Comparison of ENCODE assay signal across 10 cellular contexts in the genomic region with DNA sequence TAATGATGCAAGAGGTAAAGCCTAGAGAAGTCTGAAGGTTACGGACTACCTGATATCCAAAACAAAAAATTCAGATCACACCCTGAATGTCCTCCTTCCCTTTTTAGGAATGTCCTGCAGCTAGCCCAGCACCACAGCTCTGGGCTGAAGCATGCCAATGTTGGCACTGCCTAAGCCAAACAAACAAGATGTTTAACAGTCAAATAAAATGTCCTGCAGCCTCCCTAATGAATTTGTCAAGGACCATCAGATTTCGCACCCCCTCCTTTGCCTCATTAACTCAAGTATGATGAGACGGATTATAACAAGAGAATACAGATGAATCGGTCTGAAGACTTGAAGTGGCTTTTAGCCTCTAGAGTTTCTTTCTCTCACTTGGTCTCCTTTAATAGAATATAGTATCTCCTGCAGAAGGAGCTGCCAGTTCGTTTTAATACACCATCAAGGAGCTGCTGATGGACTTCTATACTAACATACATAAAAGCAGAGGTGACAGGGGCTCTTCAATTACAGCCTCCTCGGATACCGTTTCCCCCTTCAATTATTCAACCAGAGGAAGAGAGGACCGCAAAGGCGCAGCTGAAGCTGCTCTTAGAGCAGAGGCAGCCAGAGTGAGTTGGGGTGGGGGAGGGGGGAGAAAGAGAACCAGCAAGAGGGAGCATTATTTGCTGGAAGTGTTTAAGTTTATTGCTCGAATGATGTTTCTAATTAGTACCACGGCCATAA. TPM values are rescaled to one million over a fixed set of nuclear protein-coding genes. Genes with fewer than 3 reads are reported as not detected.
A peak's percentile ranks its signal among the peaks of the same experiment; 100 is the strongest.
DNase-seq lines count a peak whose midpoint lies in the region; ATAC-seq, FAIRE-seq and TF ChIP-seq lines count a peak whose summit lies in the region.
"Had no signal": no experiment of that assay in that cellular context is flagged by ENCODE, and none has a peak within 500 bp of the region (broad histone marks: within the 10 kb centered on the region; RNA-seq: fewer than 3 reads in every experiment).

No MANE protein-coding gene starts in this region.

- no peak for TF ChIP-seq EP300 in A549 (IDR thresholded peaks at IDR 0.05)

- H3K27me3 Mint-ChIP-seq in mesothelial cell of epicardium (ENCODE audit: low read depth): peaks cover 61% of the 10 kb centered on the region

- DNase-seq in A549 (ENCODE audit: low read depth in 1 of 2, low spot score in 1 of 2) (no peak), coronary artery (ENCODE audit: low spot score) (no peak), mesothelial cell of epicardium (ENCODE audit: low spot score in 2 of 2, unreplicated experiment in 2 of 2) (no peak), aorta (no peak)
- DNase-seq: NCI-H345 had no signal

- H3K4me1 ChIP-seq in A549 (peaks cover 20% of the 10 kb centered on the region; the same call in 2 of the 3 replicates), HUES6 (ENCODE audit: control insufficient read depth, insufficient read depth, low read length) (peaks cover 14% of the 10 kb centered on the region), aorta (ENCODE audit: control insufficient read depth in 1 of 2, insufficient read depth in 2 of 2, low read length in 2 of 2) (peaks cover 0 to 2% of the 10 kb centered on the region in 2 donors)
- H3K4me1 ChIP-seq: left lung had no signal

- H3K4me3 ChIP-seq in A549: no peak overlapping the region
- H3K4me3 ChIP-seq in HUES6 (ENCODE audit: low read depth, low read length): peak overlapping the region; percentile 74
- H3K4me3 ChIP-seq in coronary artery: peak overlapping the region; percentile 60
- H3K4me3 ChIP-seq in aorta (ENCODE audit: low read length in 2 of 2): no peak overlapping the region

- CTCF ChIA-PET in A549 (lab: Yijun Ruan, JAX): interaction anchor here (1.1 kb wide), 1 partner anchor 12 kb away, joined by 3 read pairs; no protein-coding TSS in a partner anchor

- H3K4me1 Mint-ChIP-seq in mesothelial cell of epicardium: peaks cover 44% of the 10 kb centered on the region

- TF ChIP-seq CTCF in A549 (IDR thresholded peaks at IDR 0.05) (no peak), coronary artery (IDR thresholded peaks at IDR 0.05) (no peak), mesothelial cell of epicardium (IDR thresholded peaks at IDR 0.05; ENCODE audit: unreplicated experiment) (no peak)

- H3K4me2 ChIP-seq in A549: peak overlapping the region; percentile 36; the same call in 2 of the 3 replicates

- intact Hi-C loops in aorta (cut with DNase I): no loop called here

- H3K27me3 ChIP-seq in HUES6 (ENCODE audit: control insufficient read depth, insufficient read depth, low read length): peaks cover 55% of the 10 kb centered on the region
- no peaks in the 10 kb centered on the region for H3K27me3 ChIP-seq in aorta (ENCODE audit: control insufficient read depth in 1 of 2, insufficient read depth in 2 of 2, low read length in 1 of 2)
- H3K27me3 ChIP-seq: left lung had no signal

- H3K36me3 ChIP-seq in HUES6 (ENCODE audit: control insufficient read depth, insufficient read depth, low read length): no peaks in the 10 kb centered on the region
- no peaks in the 10 kb centered on the region for H3K36me3 ChIP-seq in aorta (ENCODE audit: control insufficient read depth in 1 of 2, insufficient read depth in 2 of 2, low read length in 1 of 2)

- H3K9me3 ChIP-seq in A549 (no peaks in the 10 kb centered on the region), HUES6 (ENCODE audit: control insufficient read depth, insufficient read depth, low read depth, low read length) (no peaks in the 10 kb centered on the region), aorta (ENCODE audit: control insufficient read depth, low read length) (no peaks in the 10 kb centered on the region)

- TF ChIP-seq RAD21 in A549 (conservative IDR thresholded peaks at IDR 0.05 in 1 of 2, IDR thresholded peaks at IDR 0.05 in 1 of 2): no peak

- no peaks in the 10 kb centered on the region for H3K9me3 Mint-ChIP-seq in mesothelial cell of epicardium

- H3K36me3 Mint-ChIP-seq in mesothelial cell of epicardium: no peaks in the 10 kb centered on the region

- peak overlapping the region; percentile 86 for H3K4me3 Mint-ChIP-seq in mesothelial cell of epicardium

- no peak; a peak in 1 of 6 replicates for ATAC-seq in A549
- ATAC-seq in HG03139 (IDR thresholded peaks at IDR 0.05; ENCODE audit: unreplicated experiment): no peak
- ATAC-seq in HG03439 (IDR thresholded peaks at IDR 0.05; ENCODE audit: unreplicated experiment): no peak
- no peak for ATAC-seq in aorta (ENCODE audit: low FRiP score)
- ATAC-seq in GM18520 (IDR thresholded peaks at IDR 0.05; ENCODE audit: unreplicated experiment): no peak

- peak overlapping the region; percentile 88 for H3K27ac Mint-ChIP-seq in mesothelial cell of epicardium

- POLR2A ChIA-PET in A549 (lab: Yijun Ruan, JAX): no interaction called here

- whole genome bisulfite sequencing in A549 (ENCODE audit: missing lambda C conversion rate): 87% methylated on average over 11 of the region's 11 CpGs
- WGBS in aorta, 2 donors: 67 to 78% methylated on average over 11 of the region's 11 CpGs

- TF ChIP-seq POLR2A in A549 (IDR thresholded peaks at IDR 0.05; ENCODE audit: low read length): no peak

- H3K27ac ChIP-seq in A549 (no peak overlapping the region), HUES6 (ENCODE audit: low read depth, low read length) (no peak overlapping the region), coronary artery (peak overlapping the region in 1 of 2 donors; percentile 53), aorta (ENCODE audit: low read depth in 1 of 2, low read length in 2 of 2) (no peak overlapping the region)
- H3K27ac ChIP-seq: left lung had no signal

- FAIRE-seq in A549 (lab: Jason Lieb, UNC): no peak

- no peak overlapping the region for H3K9ac ChIP-seq in HUES6 (ENCODE audit: low read length)

TF ChIP-seq in A549, 52 proteins besides CTCF, POLR2A, EP300 and RAD21:
- no peak for TF ChIP-seq NR3C1 (IDR thresholded peaks at IDR 0.05)
- TF ChIP-seq, protein P1, sequence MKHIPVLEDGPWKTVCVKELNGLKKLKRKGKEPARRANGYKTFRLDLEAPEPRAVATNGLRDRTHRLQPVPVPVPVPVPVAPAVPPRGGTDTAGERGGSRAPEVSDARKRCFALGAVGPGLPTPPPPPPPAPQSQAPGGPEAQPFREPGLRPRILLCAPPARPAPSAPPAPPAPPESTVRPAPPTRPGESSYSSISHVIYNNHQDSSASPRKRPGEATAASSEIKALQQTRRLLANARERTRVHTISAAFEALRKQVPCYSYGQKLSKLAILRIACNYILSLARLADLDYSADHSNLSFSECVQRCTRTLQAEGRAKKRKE (CRISPR knock-in tag; IDR thresholded peaks at IDR 0.05; ENCODE audit: low read depth): no peak
TF ChIP-seq in A549: peak in this region for 0.

RNA-seq across cellular contexts. Expression of gene MAB21L2, which starts 3.0 kb away (rescaled TPM):
- polyA plus RNA-seq in A549 (2011; rRNA removed) (not detected in 2 replicates), A549 (2017; fragmentation: RNase III; extraction: RNeasy Plus Mini Kit Qiagen cat#74134 plus additional on column Dnase treatment) (not detected in 3 replicates), aorta (1 to 10 TPM in 1 of 2 donors, under 1 TPM in 1; 0.05 to 8.6 TPM)
- not detected in 2 replicates for polyA plus RNA-seq in A549 (2012; cell fraction: cytosol; rRNA removed)
- not detected in 2 replicates for polyA plus RNA-seq in A549 (2012; cell fraction: nucleus; rRNA removed)
- not detected in 2 replicates for polyA minus RNA-seq in A549 (2011; rRNA and poly(A)+ RNA removed)
- total RNA-seq in mesothelial cell of epicardium (14.2 to 16.0 TPM (median 14.4 TPM) in 3 replicates), aorta (under 1 TPM; 0.16 to 0.69 TPM)
- total RNA-seq: left lung had no signal

Comparison
In these comparisons a context has a peak if more than half of its experiments do, and no peak if none do; other contexts are left out.
1. H3K4me3 ChIP-seq: peak in HUES6 (single experiment) and coronary artery (single experiment); none in A549 (single experiment) and aorta (0 of 2).